Comparison of ENCODE assay signal across 8 cellular contexts in the genomic region with DNA sequence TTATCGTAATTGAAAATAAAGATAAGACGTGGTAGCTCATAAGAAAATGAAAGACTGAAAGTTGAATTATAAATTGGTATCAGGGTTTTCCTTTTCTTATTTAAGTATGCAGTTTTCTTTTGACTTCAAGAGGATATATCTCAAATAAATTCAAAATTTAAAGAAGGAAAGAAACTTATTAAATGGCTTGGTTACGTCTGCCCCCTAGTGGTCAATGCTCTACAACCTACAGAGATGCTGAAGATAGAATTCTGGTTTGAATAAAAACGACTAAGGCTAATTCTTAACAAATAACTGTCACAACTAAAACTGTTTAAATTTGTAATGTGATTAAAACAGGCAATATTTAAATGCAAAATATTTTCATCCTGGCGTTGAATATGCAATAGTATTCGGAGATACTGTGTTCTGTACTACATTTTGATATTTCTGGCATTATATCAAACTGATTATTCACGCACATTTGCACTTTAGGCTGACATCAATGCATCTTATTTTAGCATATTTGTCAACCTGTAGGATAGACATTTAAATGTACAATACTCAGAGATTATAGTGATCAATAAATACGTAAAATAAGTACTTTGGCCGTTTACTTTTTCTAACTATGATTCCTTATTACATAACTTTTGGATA. TPM values are rescaled to one million over a fixed set of nuclear protein-coding genes. Genes with fewer than 3 reads are reported as not detected.
DNase-seq lines count a peak whose midpoint lies in the region; ATAC-seq and TF ChIP-seq lines count a peak whose summit lies in the region.

No MANE protein-coding gene starts in this region.

- H4K20me1 ChIP-seq in KMS-11 (ENCODE audit: insufficient read depth), result no peaks in the 10 kb centered on the region

- H2AFZ ChIP-seq in KMS-11 (ENCODE audit: low read depth), result no peak overlapping the region

- no peak for TF ChIP-seq POLR2A in breast epithelium (IDR thresholded peaks at IDR 0.05)

- no peak overlapping the region for H3K4me2 ChIP-seq in KMS-11

- peak; percentile 79 for TF ChIP-seq CTCF in KMS-11 (conservative IDR thresholded peaks at IDR 0.05; ENCODE audit: low read depth, low read length)
- peak; percentile 78 to 89 (median 80) for TF ChIP-seq CTCF in breast epithelium (IDR thresholded peaks at IDR 0.05)

- intact Hi-C loops in breast epithelium (cut with DNase I; ENCODE audit: low total_unique reads), result no loop called here

- H3K36me3 ChIP-seq in KMS-11 (ENCODE audit: insufficient read depth) (no peaks in the 10 kb centered on the region), SK-N-MC (ENCODE audit: insufficient read depth, low read length) (no peaks in the 10 kb centered on the region), breast epithelium (no peaks in the 10 kb centered on the region)

- H3K9me3 ChIP-seq in SK-N-MC (ENCODE audit: low read depth, low read length) (no peaks in the 10 kb centered on the region), breast epithelium (no peaks in the 10 kb centered on the region)

- DNase-seq in activated T-cell treated with anti-CD3 and anti-CD28 coated beads for 24 hours (ENCODE audit: low read depth) (peak; percentile 34), SK-N-MC (ENCODE audit: low read depth, low spot score) (peak; percentile 81), breast epithelium (ENCODE audit: low spot score in 2 of 2) (no peak), left kidney (ENCODE audit: low read depth, low spot score) (peak; percentile 78)
- no peak for DNase-seq in activated T-cell treated with anti-CD3 and anti-CD28 coated beads, Interleukin-2, amount 50 U/mL, for 48 hours
- peak; percentile 25 to 32 for DNase-seq in stimulated activated CD4-positive, alpha-beta T cell treated with anti-CD3 and anti-CD28 coated beads, Interleukin-4, amount 100 ng/mL, for 48 hours (ENCODE audit: low read depth in 2 of 2)

- no peak for ATAC-seq in GM18517 (IDR thresholded peaks at IDR 0.05; ENCODE audit: unreplicated experiment)

- peaks cover 14% of the 10 kb centered on the region for H3K4me1 ChIP-seq in KMS-11 (ENCODE audit: low read depth, poor library complexity, severe bottlenecking)
- H3K4me1 ChIP-seq in breast epithelium, result no peaks in the 10 kb centered on the region

- no peaks in the 10 kb centered on the region for H3K27me3 ChIP-seq in KMS-11 (ENCODE audit: insufficient read depth, low read depth)
- no peaks in the 10 kb centered on the region for H3K27me3 ChIP-seq in breast epithelium

- H3K27ac ChIP-seq in KMS-11 (no peak overlapping the region), SK-N-MC (no peak overlapping the region), breast epithelium (no peak overlapping the region)

- H3K4me3 ChIP-seq in KMS-11 (IDR thresholded peaks at IDR 0.05; ENCODE audit: insufficient read depth, low read depth, low read length) (no peak overlapping the region), SK-N-MC (no peak overlapping the region), breast epithelium (no peak overlapping the region)

- H3K79me2 ChIP-seq in KMS-11 (ENCODE audit: insufficient read depth, low read depth), result no peaks in the 10 kb centered on the region

- H3K9ac ChIP-seq in KMS-11 (no peak overlapping the region), SK-N-MC (ENCODE audit: insufficient read length) (no peak overlapping the region)

RNA-seq across cellular contexts. Expression of a gene that starts 26.8 kb away (rescaled TPM):
- 10 to 100 TPM; 20.0 to 25.3 (median 24.0) TPM for total RNA-seq in breast epithelium

RNA-seq across cellular contexts. Expression of a gene that starts 56.2 kb away (rescaled TPM):
- 10 to 100 TPM in 1 of 3 donors, 1 to 10 TPM in 2; 4.3 to 13.4 (median 7.8) TPM for total RNA-seq in breast epithelium

Comparison
In these comparisons a context has a peak if more than half of its experiments do, and no peak if none do; other contexts are left out.
1. DNase-seq: peak in activated T-cell treated with anti-CD3 and anti-CD28 coated beads for 24 hours (single experiment), SK-N-MC (single experiment), left kidney (single experiment) and stimulated activated CD4-positive, alpha-beta T cell treated with anti-CD3 and anti-CD28 coated beads, Interleukin-4, amount 100 ng/mL, for 48 hours (2 of 2); none in activated T-cell treated with anti-CD3 and anti-CD28 coated beads, Interleukin-2, amount 50 U/mL, for 48 hours (0 of 2) and breast epithelium (0 of 2).